ENCODE assay signal across 20 cellular contexts in the genomic region with DNA sequence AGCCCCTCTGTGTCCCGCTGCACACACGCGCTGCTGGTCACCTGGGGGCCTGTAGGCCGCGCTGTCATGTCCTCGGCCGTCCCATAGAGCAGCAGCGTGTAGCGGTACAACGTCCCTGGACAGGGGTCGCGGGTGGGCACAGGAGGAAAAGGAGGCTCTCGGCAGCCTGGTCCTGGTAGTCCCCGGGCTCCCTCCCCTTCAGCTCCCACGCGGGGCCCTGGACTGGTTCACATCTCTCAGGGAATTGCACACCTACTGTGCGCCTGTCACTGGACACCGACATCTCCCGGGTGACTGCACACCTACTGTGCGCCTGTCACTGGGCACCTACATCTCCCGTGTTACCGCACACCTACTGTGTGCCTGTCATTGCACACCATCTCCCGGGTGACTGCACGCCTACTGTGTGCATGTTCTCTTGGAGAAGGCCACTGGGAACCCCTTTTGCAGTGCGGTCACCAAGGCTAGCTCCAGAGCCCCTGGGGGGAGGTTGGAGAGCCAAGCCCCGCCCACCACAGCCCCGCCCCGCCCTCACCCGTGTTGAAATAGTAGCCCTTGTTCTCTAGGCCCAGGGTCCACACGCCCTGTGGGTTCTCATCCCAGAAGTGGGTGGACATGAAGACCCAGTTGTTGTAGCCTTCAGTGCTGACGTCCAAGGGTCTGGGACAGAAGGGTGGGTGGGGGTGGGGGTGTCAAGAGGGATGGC.
"Had no signal": no experiment of that assay in that cellular context is flagged by ENCODE, and none has a peak within 500 bp of the region (broad histone marks: within the 10 kb centered on the region; RNA-seq: fewer than 3 reads in every experiment).

No MANE protein-coding gene starts in this region.

- H3K27ac ChIP-seq: cardiac muscle cell, esophagus squamous epithelium, prostate gland, tibial artery, uterus had no signal

- H3K4me3 Mint-ChIP-seq: natural killer cell treated with Interleukin-12 subunit alpha and Interleukin-12 subunit beta and Interleukin-15 and Interleukin-18, amount 100 ng/mL, for 72 hours had no signal

- H3K4me1 ChIP-seq: prostate gland had no signal

- H3K36me3 ChIP-seq: cardiac muscle cell, esophagus squamous epithelium, prostate gland, tibial artery, uterus had no signal

- H3K27ac Mint-ChIP-seq: activated naive CD4-positive, alpha-beta T cell treated with anti-CD3 and anti-CD28 coated beads, Interleukin-2, amount 50 U/mL, for 72 hours; activated T-helper 2 cell treated with anti-CD3 and anti-CD28 coated beads, Interferon-gamma antibody, Interleukin-2, Interleukin-4, amounts not matched to agents 10 μg/mL and 5 μg/mL and 100 μg/mL, durations not matched to agents 14 hours and 24 hours and 36 hours; natural killer cell treated with Interleukin-12 subunit alpha and Interleukin-12 subunit beta and Interleukin-15 and Interleukin-18, amount 100 ng/mL, for 72 hours had no signal

- H3K4me3 ChIP-seq: cardiac muscle cell, esophagus squamous epithelium, prostate gland, tibial artery, uterus had no signal

- H3K27me3 Mint-ChIP-seq: natural killer cell treated with Interleukin-12 subunit alpha and Interleukin-12 subunit beta and Interleukin-15 and Interleukin-18, amount 100 ng/mL, for 72 hours had no signal

- H3K9me3 ChIP-seq: esophagus squamous epithelium, prostate gland, tibial artery, uterus had no signal

- H3K27me3 ChIP-seq: cardiac muscle cell, esophagus squamous epithelium, uterus had no signal

- ATAC-seq: activated naive CD4-positive, alpha-beta T cell treated with anti-CD3 and anti-CD28 coated beads, Interleukin-2, amount 50 U/mL, for 72 hours; left ventricle myocardium superior; natural killer cell treated with Interleukin-12 subunit alpha and Interleukin-12 subunit beta and Interleukin-15 and Interleukin-18, amount 100 ng/mL, for 72 hours; right cardiac atrium had no signal

- H3K9me3 Mint-ChIP-seq: activated naive CD4-positive, alpha-beta T cell treated with anti-CD3 and anti-CD28 coated beads, Interleukin-2, amount 50 U/mL, for 72 hours; activated T-helper 2 cell treated with anti-CD3 and anti-CD28 coated beads, Interferon-gamma antibody, Interleukin-2, Interleukin-4, amounts not matched to agents 10 μg/mL and 5 μg/mL and 100 μg/mL, durations not matched to agents 14 hours and 24 hours and 36 hours; natural killer cell treated with Interleukin-12 subunit alpha and Interleukin-12 subunit beta and Interleukin-15 and Interleukin-18, amount 100 ng/mL, for 72 hours had no signal

- DNase-seq: activated CD4-positive, alpha-beta T cell treated with anti-CD3 and anti-CD28 coated beads for 1 hour; activated CD4-positive, alpha-beta T cell treated with anti-CD3 and anti-CD28 coated beads, Interleukin-2, amount 50 U/mL, for 4 hours; esophagus squamous epithelium; hippocampal formation; kidney; mesendoderm; nucleus accumbens; small intestine; stimulated activated CD4-positive, alpha-beta T cell treated with anti-CD3 and anti-CD28 coated beads, Interleukin-4, amount 100 ng/mL, for 24 hours; stimulated activated naive CD4-positive, alpha-beta T cell; T1000; tibial artery; uterus had no signal
